ENCODE assay signal across 10 cellular contexts in the genomic region with DNA sequence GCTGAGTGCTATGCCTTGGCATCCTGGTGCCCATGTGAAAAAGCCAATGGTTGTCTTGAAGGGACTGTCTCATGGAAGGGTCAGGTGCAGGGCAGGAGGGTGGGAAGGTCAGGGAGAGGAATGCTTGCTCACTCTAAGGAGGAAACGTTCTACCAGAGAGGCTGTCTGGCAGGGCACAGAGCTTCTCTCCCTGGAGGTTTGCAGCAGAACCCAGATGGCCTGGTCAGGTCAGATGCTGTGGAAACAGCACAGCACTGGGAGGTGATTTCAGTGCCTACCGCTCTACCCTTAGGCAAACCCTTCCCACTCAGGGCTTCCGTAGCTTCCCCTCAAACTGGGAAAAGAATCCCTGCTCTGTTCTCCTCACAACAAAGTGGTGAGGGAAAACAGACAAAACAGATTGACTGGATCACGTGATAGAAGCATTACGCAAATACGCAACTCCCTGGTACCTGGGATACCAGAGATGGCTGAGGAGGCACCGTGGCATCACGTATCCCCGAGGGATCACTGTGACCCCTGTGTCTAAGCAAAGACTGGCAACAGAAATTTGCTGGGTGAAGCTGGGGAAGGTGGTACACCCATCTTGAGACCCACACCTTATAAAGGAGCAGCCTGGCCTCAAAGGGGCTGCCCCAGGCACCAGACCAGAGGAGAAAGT. TPM values are rescaled to one million over a fixed set of nuclear protein-coding genes. Genes with fewer than 3 reads are reported as not detected.
DNase-seq lines count a peak whose midpoint lies in the region; ATAC-seq and TF ChIP-seq lines count a peak whose summit lies in the region.
"Had no signal": no experiment of that assay in that cellular context is flagged by ENCODE, and none has a peak within 500 bp of the region (broad histone marks: within the 10 kb centered on the region; RNA-seq: fewer than 3 reads in every experiment).

No MANE protein-coding gene starts in this region.

- in situ Hi-C loops in gastrocnemius medialis (cut with MboI; ENCODE audit: low sequenced_read_pairs in 4 of 4): no loop called here

- no peak for ATAC-seq in T-cell (replicated peaks in 1 of 4)
- ATAC-seq in gastrocnemius medialis: peak in 1 of 2 donors; percentile 1
- no peak for ATAC-seq in GM21526 (IDR thresholded peaks at IDR 0.05; ENCODE audit: low FRiP score, unreplicated experiment)

- H3K36me3 ChIP-seq in esophagus (ENCODE audit: control insufficient read depth in 2 of 2, insufficient read depth in 2 of 2, low read length in 1 of 2) (peaks cover 0 to 2% of the 10 kb centered on the region in 2 donors), gastrocnemius medialis (no peaks in the 10 kb centered on the region)

- DNase-seq in T-cell (no peak), gastrocnemius medialis (peak in 1 of 2 donors; percentile 79), HuH-7.5 (ENCODE audit: low spot score) (no peak), KG1 (lab: John Stamatoyannopoulos, UW) (no peak), NCI-H774 (lab: John Stamatoyannopoulos, UW) (no peak)
- DNase-seq: NCI-H1694, occipital lobe had no signal

- H3K9me3 Mint-ChIP-seq in T-cell: no peaks in the 10 kb centered on the region

- intact Hi-C loops in gastrocnemius medialis (cut with DNase I; ENCODE audit: low total_unique reads): no loop called here

- H3K36me3 Mint-ChIP-seq in T-cell: no peaks in the 10 kb centered on the region

- peak in 1 of 2 donors; percentile 7 for TF ChIP-seq POLR2A in gastrocnemius medialis (IDR thresholded peaks at IDR 0.05)

- H3K9me3 ChIP-seq in esophagus (ENCODE audit: control insufficient read depth in 2 of 2, insufficient read depth in 1 of 2, low read depth in 1 of 2, low read length in 1 of 2): no peaks in the 10 kb centered on the region
- no peaks in the 10 kb centered on the region for H3K9me3 ChIP-seq in gastrocnemius medialis

- H3K4me1 Mint-ChIP-seq in T-cell: peaks cover 64 to 73% (median 70%) of the 10 kb centered on the region in 3 donors

- no peaks in the 10 kb centered on the region for H3K27me3 Mint-ChIP-seq in T-cell

- CTCF ChIA-PET in T-cell (lab: Charles Lee): no interaction called here

- H3K4me1 ChIP-seq in esophagus (ENCODE audit: control insufficient read depth in 2 of 2, insufficient read depth in 2 of 2, low read length in 1 of 2) (peaks cover 4 to 43% of the 10 kb centered on the region in 2 donors), gastrocnemius medialis (peaks cover 65 to 76% of the 10 kb centered on the region in 2 donors)

- peak overlapping the region; percentile 83 to 96 (median 95) for H3K4me3 Mint-ChIP-seq in T-cell

- POLR2A ChIA-PET in T-cell (lab: Charles Lee): no interaction called here

- 63 to 75% methylated on average over 9 of the region's 9 CpGs for WGBS in esophagus, 2 donors

- H3K27ac ChIP-seq in esophagus (ENCODE audit: low read depth in 2 of 2, low read length in 1 of 2) (peak overlapping the region; percentile 66 to 81), gastrocnemius medialis (peak overlapping the region; percentile 94 to 100 (median 100))

- H3K4me3 ChIP-seq in GM12875 (ENCODE audit: low read depth, low read length) (peak overlapping the region; percentile 22), esophagus (ENCODE audit: low read depth in 1 of 2, low read length in 2 of 2) (no peak overlapping the region), gastrocnemius medialis (peak overlapping the region in 2 of 4 donors; percentile 2 to 34)

- H3K27me3 ChIP-seq in esophagus (ENCODE audit: control insufficient read depth in 1 of 2, insufficient read depth in 2 of 2, low read length in 2 of 2): no peaks in the 10 kb centered on the region
- H3K27me3 ChIP-seq in gastrocnemius medialis: no peaks in the 10 kb centered on the region

- TF ChIP-seq CTCF in GM12875 (IDR thresholded peaks at IDR 0.05; ENCODE audit: borderline replicate concordance, insufficient read depth, low read depth, low read length): no peak
- TF ChIP-seq CTCF in gastrocnemius medialis (IDR thresholded peaks at IDR 0.05 in 4 of 5, conservative IDR thresholded peaks at IDR 0.05 in 1 of 5): no peak

- H3K27ac Mint-ChIP-seq in T-cell: peak overlapping the region; percentile 99 to 100

RNA-seq across cellular contexts. Expression of a gene that starts 3.9 kb away (rescaled TPM):
- total RNA-seq in T-cell: 100 to 1,000 TPM in 3 of 5 donors, 10 to 100 TPM in 2; 83.1 to 198 (median 145) TPM
- polyA plus RNA-seq in esophagus: 100 to 1,000 TPM in 1 of 2 donors, 10 to 100 TPM in 1; 84.0 to 108 TPM
- 100 to 1,000 TPM; 100 to 138 (median 115) TPM for total RNA-seq in gastrocnemius medialis

RNA-seq across cellular contexts. Expression of a gene that starts 54.6 kb away (rescaled TPM):
- 10 to 100 TPM; 26.9 to 61.7 (median 54.9) TPM for total RNA-seq in T-cell
- polyA plus RNA-seq in esophagus: 10 to 100 TPM; 10.3 to 23.6 TPM
- total RNA-seq in gastrocnemius medialis: 10 to 100 TPM in 2 of 4 donors, 1 to 10 TPM in 2; 8.9 to 14.7 (median 10.2) TPM
